In the genomic region with DNA sequence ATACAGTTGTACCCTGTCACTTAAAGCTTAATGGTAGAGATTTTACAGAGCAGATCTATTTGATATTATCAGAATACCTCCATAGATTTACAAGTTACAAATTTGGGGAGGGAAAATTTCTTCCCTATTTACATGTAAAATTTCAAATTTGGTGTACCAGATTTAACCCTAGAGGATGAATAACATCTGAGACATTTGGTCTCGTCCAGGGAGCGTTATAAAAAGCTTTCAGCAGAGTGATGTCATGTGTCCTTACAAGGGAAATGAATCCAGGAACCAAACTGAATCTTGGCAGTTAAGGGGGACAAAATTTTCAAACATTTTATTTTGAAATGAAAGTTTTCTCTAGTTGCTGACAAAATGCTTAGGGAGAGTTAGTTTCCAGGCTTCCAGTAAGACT, we compare ENCODE assay signal across 16 cellular contexts.
"Had no signal": no experiment of that assay in that cellular context is flagged by ENCODE, and none has a peak within 500 bp of the region (broad histone marks: within the 10 kb centered on the region; RNA-seq: fewer than 3 reads in every experiment).

No MANE protein-coding gene starts in this region.

- H3K4me3 ChIP-seq: sigmoid colon, suprapubic skin, upper lobe of left lung had no signal

- H3K27ac ChIP-seq: sigmoid colon, suprapubic skin, upper lobe of left lung had no signal

- H3K9me3 ChIP-seq: sigmoid colon, suprapubic skin, upper lobe of left lung had no signal

- ATAC-seq: activated T-helper 17 cell treated with anti-CD3 and anti-CD28 coated beads, Interleukin-2, amount 50 U/mL, for 72 hours; effector memory CD8-positive, alpha-beta T cell; left ventricle myocardium superior; natural killer cell treated with Interleukin-12 subunit alpha and Interleukin-12 subunit beta and Interleukin-15 and Interleukin-18, amount 100 ng/mL, for 72 hours had no signal

- H3K36me3 ChIP-seq: sigmoid colon, suprapubic skin, upper lobe of left lung had no signal

- DNase-seq: activated CD4-positive, alpha-beta T cell treated with anti-CD3 and anti-CD28 coated beads, Interleukin-2, amount 50 U/mL, for 1 hour; activated naive CD4-positive, alpha-beta T cell treated with anti-CD3 and anti-CD28 coated beads for 36 hours; activated T-cell treated with anti-CD3 and anti-CD28 coated beads for 4 hours; cortex of kidney; effector memory CD8-positive, alpha-beta T cell; hippocampal formation; left ventricle myocardium superior; mesenchymal stem cell; nucleus accumbens; sigmoid colon; stimulated activated CD4-positive, alpha-beta T cell treated with anti-CD3 and anti-CD28 coated beads, Interleukin-12 subunit alpha, Interleukin-12 subunit beta, amount 100 ng/mL, for 4 hours; stimulated activated naive CD4-positive, alpha-beta T cell treated with Interleukin-2 at 50 U/mL for 16 hours; upper lobe of left lung had no signal

- H3K27me3 ChIP-seq: sigmoid colon, suprapubic skin, upper lobe of left lung had no signal
